In genomic region chr17:43393944-43394482, GRCh38 we compare ENCODE assay signal across 8 cellular contexts. TPM values are rescaled to one million over a fixed set of nuclear protein-coding genes. Genes with fewer than 3 reads are reported as not detected.
A peak's percentile ranks its signal among the peaks of the same experiment; 100 is the strongest.
DNase-seq lines count a peak whose midpoint lies in the region; ATAC-seq and TF ChIP-seq lines count a peak whose summit lies in the region.

No MANE protein-coding gene starts in this region.

- ATAC-seq in GM21390 (IDR thresholded peaks at IDR 0.05; ENCODE audit: unreplicated experiment), result no peak

- H3K9me3 ChIP-seq in HEK293 (ENCODE audit: control insufficient read depth, insufficient read depth, low read depth, low read length), result no peaks in the 10 kb centered on the region
- H3K9me3 ChIP-seq in liver (ENCODE audit: control insufficient read depth in 4 of 4, low read length in 3 of 4), result no peaks in the 10 kb centered on the region

- H3K9ac ChIP-seq in liver (ENCODE audit: low read depth in 1 of 2, low read length in 2 of 2), result peak overlapping the region; percentile 33 to 53

- TF ChIP-seq RAD21 in liver (IDR thresholded peaks at IDR 0.05), result peak; percentile 99 to 100

- H3K36me3 ChIP-seq in HEK293 (ENCODE audit: control insufficient read depth in 2 of 2, insufficient read depth in 1 of 2, low read length in 2 of 2), result no peaks in the 10 kb centered on the region
- no peaks in the 10 kb centered on the region for H3K36me3 ChIP-seq in liver (ENCODE audit: control insufficient read depth in 4 of 4, insufficient read depth in 3 of 4, low read depth in 1 of 4, low read length in 3 of 4)

- POLR2A ChIA-PET in HEK293 (lab: Yijun Ruan, JAX), result interaction anchor here (2.0 kb wide), 2 partner anchors 26 to 90 kb away, joined by 21 to 26 read pairs; partner anchors contain the start of gene DHX8

- peak overlapping the region; percentile 1; the same call in 1 of the 2 replicates for H3K4me3 ChIP-seq in AG10803 (ENCODE audit: low read length)
- H3K4me3 ChIP-seq in HEK293 (ENCODE audit: low read depth, low read length), result no peak overlapping the region
- H3K4me3 ChIP-seq in liver (ENCODE audit: low read depth in 1 of 3, low read length in 3 of 3), result no peak overlapping the region

- WGBS in liver, result 32% methylated on average over 11 of the region's 11 CpGs

- CTCF ChIA-PET in HEK293 (lab: Yijun Ruan, JAX), result interaction anchor here (0.6 to 12.6 kb wide), 62 partner anchors 10 to 770 kb away, joined by 3 to 406 read pairs (median 4); partner anchors contain the start of genes DHX8, DUSP3 and SOST

- TF ChIP-seq CTCF in AG10803 (conservative IDR thresholded peaks at IDR 0.05; ENCODE audit: low read length), result peak; percentile 90
- TF ChIP-seq CTCF in HEK293 (tag by site-specific recombination; IDR thresholded peaks at IDR 0.05), result peak; percentile 81
- peak; percentile 99 for TF ChIP-seq CTCF in liver (IDR thresholded peaks at IDR 0.05; ENCODE audit: low read depth, low read length, missing input control)

- H3K27me3 ChIP-seq in liver (ENCODE audit: control insufficient read depth in 4 of 4, insufficient read depth in 4 of 4, low read length in 3 of 4), result no peaks in the 10 kb centered on the region

- DNase-seq in AG10803 (ENCODE audit: low read depth) (peak; percentile 83), NCI-H526 treated with DMSO at 0.1 percent for 48 hours (lab: John Stamatoyannopoulos, UW) (peak; percentile 62), dedifferentiated amniotic fluid mesenchymal stem cell (ENCODE audit: extremely low spot score) (peak; percentile 89)
- DNase-seq in activated CD4-positive, alpha-beta T cell treated with anti-CD3 and anti-CD28 coated beads, Interleukin-2, amount 50 U/mL, for 1 hour, result peak; percentile 90
- peak; percentile 83 for DNase-seq in stimulated activated CD4-positive, alpha-beta T cell treated with anti-CD3 and anti-CD28 coated beads, Interleukin-4, amount 100 ng/mL, for 1 hour

- H3K27ac ChIP-seq in HEK293 (ENCODE audit: extremely low read depth, low read depth, low read length) (no peak overlapping the region), liver (ENCODE audit: low read depth in 1 of 2, low read length in 2 of 2) (peak overlapping the region in 1 of 2 donors; percentile 29)

- H3K4me1 ChIP-seq in HEK293 (ENCODE audit: control insufficient read depth, insufficient read depth, low read length) (0 out of 2 replicates have a peak, but pooled peaks cover 3% of the 10 kb centered on the region), liver (ENCODE audit: control insufficient read depth in 4 of 4, insufficient read depth in 4 of 4, low read length in 3 of 4) (peaks cover 0 to 30% (median 20%) of the 10 kb centered on the region in 4 donors)

TF ChIP-seq in HEK293, 187 proteins besides CTCF, POLR2A, EP300 and RAD21 (continues in another document):
- TF ChIP-seq ZNF239 (tag by site-specific recombination; IDR thresholded peaks at IDR 0.05), result no peak
- no peak for TF ChIP-seq ZNF221 (tag by site-specific recombination; IDR thresholded peaks at IDR 0.05; ENCODE audit: borderline replicate concordance)
- no peak for TF ChIP-seq BCL6B (tag by site-specific recombination; IDR thresholded peaks at IDR 0.05)
- no peak for TF ChIP-seq ZNF350 (tag by site-specific recombination; IDR thresholded peaks at IDR 0.05)
- TF ChIP-seq ZNF654 (tag by site-specific recombination; IDR thresholded peaks at IDR 0.05; ENCODE audit: low read depth), result peak; percentile 89
- no peak for TF ChIP-seq ZNF624 (tag by site-specific recombination; IDR thresholded peaks at IDR 0.05)
- TF ChIP-seq ZNF324 (tag by site-specific recombination; IDR thresholded peaks at IDR 0.05), result no peak
- TF ChIP-seq ZNF274 (IDR thresholded peaks at IDR 0.05; ENCODE audit: low read length), result no peak
- TF ChIP-seq ZNF274 (tag by site-specific recombination; IDR thresholded peaks at IDR 0.05; ENCODE audit: borderline replicate concordance), result no peak
- TF ChIP-seq ZNF830 (tag by site-specific recombination; IDR thresholded peaks at IDR 0.05; ENCODE audit: low read depth), result no peak
- TF ChIP-seq HOXA7 (CRISPR knock-in tag; IDR thresholded peaks at IDR 0.05; ENCODE audit: borderline replicate concordance), result no peak
- TF ChIP-seq ZBTB10 (tag by site-specific recombination; IDR thresholded peaks at IDR 0.05), result peak; percentile 55; the same call in 1 of the 2 replicates
- no peak for TF ChIP-seq ZNF211 (tag by site-specific recombination; IDR thresholded peaks at IDR 0.05; ENCODE audit: low read depth)

TF ChIP-seq in liver, 16 proteins besides CTCF, POLR2A, EP300 and RAD21:
- TF ChIP-seq ZBTB33 (IDR thresholded peaks at IDR 0.05) (no peak), GABPA (IDR thresholded peaks at IDR 0.05 in 1 of 2, conservative IDR thresholded peaks at IDR 0.05 in 1 of 2) (peak; percentile 41 to 72), RXRA (IDR thresholded peaks at IDR 0.05) (peak in 1 of 2 donors; percentile 24), FOXA2 (IDR thresholded peaks at IDR 0.05) (no peak), TAF1 (conservative IDR thresholded peaks at IDR 0.05) (no peak), ATF3 (IDR thresholded peaks at IDR 0.05) (no peak), HNF4G (IDR thresholded peaks at IDR 0.05) (no peak), SP1 (IDR thresholded peaks at IDR 0.05) (no peak), YY1 (IDR thresholded peaks at IDR 0.05) (peak; percentile 36), FOXA1 (IDR thresholded peaks at IDR 0.05) (no peak), NR2F2 (IDR thresholded peaks at IDR 0.05) (no peak)

RNA-seq across cellular contexts. Expression of gene ARL4D, which starts 4.8 kb away (rescaled TPM):
- total RNA-seq in liver, result 10 to 100 TPM; 13.6 to 15.3 TPM
- 10 to 100 TPM; 19.9 to 39.2 TPM for polyA plus RNA-seq in liver
